ENCODE assay signal across 12 cellular contexts in genomic region chr10:80518143-80518806, GRCh38. TPM values are rescaled to one million over a fixed set of nuclear protein-coding genes. Genes with fewer than 3 reads are reported as not detected.
DNase-seq lines count a peak whose midpoint lies in the region; ATAC-seq and TF ChIP-seq lines count a peak whose summit lies in the region.
"Had no signal": no experiment of that assay in that cellular context is flagged by ENCODE, and none has a peak within 500 bp of the region (broad histone marks: within the 10 kb centered on the region; RNA-seq: fewer than 3 reads in every experiment).

No MANE protein-coding gene starts in this region.

- 88 to 95% methylated on average over 17 of the region's 17 CpGs for WGBS in sigmoid colon, 2 donors
- WGBS in lower leg skin, 2 donors: 93 to 94% methylated on average over 15 of the region's 17 CpGs

- H3K36me3 ChIP-seq in sigmoid colon: peaks cover 10 to 72% (median 41%) of the 10 kb centered on the region in 4 donors

- peak overlapping the region; percentile 69 for H3K27ac ChIP-seq in caudate nucleus (ENCODE audit: low read depth, low read length)
- no peak overlapping the region for H3K27ac ChIP-seq in sigmoid colon
- H3K27ac ChIP-seq: hepatocyte had no signal

- no peaks in the 10 kb centered on the region for H3K9me3 ChIP-seq in sigmoid colon

- H3K4me1 ChIP-seq in sigmoid colon: no peaks in the 10 kb centered on the region

- TF ChIP-seq CTCF in sigmoid colon (IDR thresholded peaks at IDR 0.05) (no peak), lower leg skin (IDR thresholded peaks at IDR 0.05) (no peak)

- ATAC-seq in GM18517 (IDR thresholded peaks at IDR 0.05; ENCODE audit: unreplicated experiment) (peak; percentile 56), HG02885 (IDR thresholded peaks at IDR 0.05; ENCODE audit: poor library complexity, unreplicated experiment) (peak; percentile 61), GM18873 (IDR thresholded peaks at IDR 0.05; ENCODE audit: low FRiP score, unreplicated experiment) (no peak)
- ATAC-seq: activated T-cell treated with anti-CD3 and anti-CD28 coated beads, Interleukin-2, amount 50 U/mL, for 4 hours had no signal

- no peak overlapping the region for H3K4me3 ChIP-seq in sigmoid colon
- H3K4me3 ChIP-seq in lower leg skin (ENCODE audit: low read depth, poor library complexity, severe bottlenecking): no peak overlapping the region
- H3K4me3 ChIP-seq: hepatocyte had no signal

- DNase-seq in caudate nucleus (lab: John Stamatoyannopoulos, UW): no peak
- peak; percentile 58 for DNase-seq in sigmoid colon
- no peak for DNase-seq in hypothalamus (lab: John Stamatoyannopoulos, UW)
- DNase-seq in lower leg skin (ENCODE audit: low spot score in 2 of 2): no peak
- DNase-seq: activated T-cell treated with anti-CD3 and anti-CD28 coated beads, Interleukin-2, amount 50 U/mL, for 4 hours; cortex of kidney; NCI-H526; stimulated activated CD4-positive, alpha-beta T cell treated with anti-CD3 and anti-CD28 coated beads, Interleukin-4, amount 100 ng/mL, for 24 hours had no signal

- H3K27me3 ChIP-seq in sigmoid colon: no peaks in the 10 kb centered on the region
- H3K27me3 ChIP-seq: hepatocyte had no signal

- TF ChIP-seq POLR2A in sigmoid colon (IDR thresholded peaks at IDR 0.05) (no peak), lower leg skin (IDR thresholded peaks at IDR 0.05) (no peak)

- intact Hi-C loops in sigmoid colon (cut with DNase I): no loop called here
- intact Hi-C loops in lower leg skin (cut with DNase I; ENCODE audit: low total_unique reads): loop anchor here (10.0 kb wide), 1 partner anchor 133 kb away; no protein-coding TSS in a partner anchor

- TF ChIP-seq EP300 in sigmoid colon (IDR thresholded peaks at IDR 0.05): no peak

RNA-seq across cellular contexts. Expression of gene SH2D4B, which starts 19.4 kb away (rescaled TPM):
- under 1 TPM in 1 of 4 donors, not detected in 3; 0.33 TPM for total RNA-seq in sigmoid colon
- polyA plus RNA-seq in sigmoid colon: under 1 TPM in 1 of 3 donors, not detected in 2; 0.06 TPM
- under 1 TPM in 1 of 4 donors, not detected in 3; 0.13 TPM for total RNA-seq in lower leg skin
- total RNA-seq: hepatocyte had no signal
- polyA plus RNA-seq: hepatocyte had no signal
